17 cellular contexts compared by ENCODE assay signal in the genomic region with DNA sequence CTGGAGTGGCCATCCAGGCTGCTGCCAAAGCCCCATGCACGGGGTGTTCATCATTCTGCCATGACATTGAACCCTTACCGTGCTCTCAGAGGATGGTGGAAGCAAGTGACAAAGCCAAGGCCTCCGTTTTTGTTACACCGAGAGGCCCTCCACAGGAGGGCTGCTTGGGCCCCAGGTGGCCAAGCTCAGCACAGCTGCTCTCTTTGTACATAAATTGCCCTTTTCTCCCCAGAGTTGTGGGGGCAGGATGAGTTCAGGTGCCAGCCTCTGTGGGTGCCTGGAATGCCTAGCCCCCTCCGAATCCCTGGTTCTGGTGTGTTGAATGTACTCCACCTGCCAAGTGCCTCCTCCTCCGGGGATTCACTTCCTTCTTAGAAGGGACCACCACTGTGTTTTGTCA. TPM values are rescaled to one million over a fixed set of nuclear protein-coding genes. Genes with fewer than 3 reads are reported as not detected.
DNase-seq lines count a peak whose midpoint lies in the region; ATAC-seq and TF ChIP-seq lines count a peak whose summit lies in the region.
"Had no signal": no experiment of that assay in that cellular context is flagged by ENCODE, and none has a peak within 500 bp of the region (broad histone marks: within the 10 kb centered on the region; RNA-seq: fewer than 3 reads in every experiment).

No MANE protein-coding gene starts in this region.

- H3K27me3 ChIP-seq in H7 (ENCODE audit: control insufficient read depth, insufficient read depth, low read length) (no peaks in the 10 kb centered on the region), lower lobe of right lung (ENCODE audit: low read depth) (no peaks in the 10 kb centered on the region)
- H3K27me3 ChIP-seq: neutrophil, suprapubic skin had no signal

- H3K4me3 ChIP-seq in H7 (ENCODE audit: insufficient read depth, low read depth, low read length) (no peak overlapping the region), lower lobe of right lung (no peak overlapping the region)

- H3K4me3 Mint-ChIP-seq in activated naive CD8-positive, alpha-beta T cell: peak overlapping the region; percentile 13
- no peak overlapping the region for H3K4me3 Mint-ChIP-seq in activated naive CD8-positive, alpha-beta T cell treated with anti-CD3 and anti-CD28 coated beads for 36 hours
- peak overlapping the region; percentile 23 for H3K4me3 Mint-ChIP-seq in activated T-helper 2 cell treated with anti-CD3 and anti-CD28 coated beads, Interferon-gamma antibody, Interleukin-2, Interleukin-4, amounts not matched to agents 10 μg/mL and 5 μg/mL and 100 μg/mL, durations not matched to agents 14 hours and 24 hours and 36 hours (ENCODE audit: low read depth)
- H3K4me3 Mint-ChIP-seq in stimulated activated effector memory CD8-positive, alpha-beta T cell treated with anti-CD3 and anti-CD28 coated beads, Interleukin-12 subunit alpha, Interleukin-12 subunit beta, amount 100 ng/mL, for 72 hours: peak overlapping the region; percentile 78

- H3K27ac Mint-ChIP-seq in activated naive CD8-positive, alpha-beta T cell: no peak overlapping the region
- H3K27ac Mint-ChIP-seq in activated naive CD8-positive, alpha-beta T cell treated with anti-CD3 and anti-CD28 coated beads for 36 hours: no peak overlapping the region
- no peak overlapping the region for H3K27ac Mint-ChIP-seq in activated T-helper 2 cell treated with anti-CD3 and anti-CD28 coated beads, Interferon-gamma antibody, Interleukin-2, Interleukin-4, amounts not matched to agents 10 μg/mL and 5 μg/mL and 100 μg/mL, durations not matched to agents 14 hours and 24 hours and 36 hours
- H3K27ac Mint-ChIP-seq in stimulated activated effector memory CD8-positive, alpha-beta T cell treated with anti-CD3 and anti-CD28 coated beads, Interleukin-12 subunit alpha, Interleukin-12 subunit beta, amount 100 ng/mL, for 72 hours: no peak overlapping the region

- DNase-seq in activated naive CD8-positive, alpha-beta T cell treated with anti-CD3 and anti-CD28 coated beads for 36 hours: no peak
- peak; percentile 36 for DNase-seq in H7
- no peak for DNase-seq in activated T-helper 2 cell treated with anti-CD3 and anti-CD28 coated beads, Interferon-gamma antibody, Interleukin-2, Interleukin-4, amounts not matched to agents 10 μg/mL and 5 μg/mL and 100 μg/mL, durations not matched to agents 14 hours and 24 hours and 36 hours (ENCODE audit: low spot score)
- no peak for DNase-seq in stimulated activated effector memory CD8-positive, alpha-beta T cell treated with anti-CD3 and anti-CD28 coated beads, Interleukin-12 subunit alpha, Interleukin-12 subunit beta, amount 100 ng/mL, for 72 hours (ENCODE audit: low spot score in 2 of 2)
- DNase-seq in lower lobe of right lung: no peak
- DNase-seq: activated CD4-positive, CD25-positive, alpha-beta regulatory T cell; Calu3; esophagus squamous epithelium; left cardiac atrium; NCI-H1105; NCI-H526 treated with DMSO at 0.1 percent for 48 hours; PC-3; stimulated activated CD8-positive, alpha-beta memory T cell treated with anti-CD3 and anti-CD28 coated beads, Interleukin-4, amount 100 ng/mL, for 48 hours had no signal

- TF ChIP-seq CTCF in lower lobe of right lung (IDR thresholded peaks at IDR 0.05): no peak

- intact Hi-C loops in activated T-helper 2 cell treated with anti-CD3 and anti-CD28 coated beads, Interferon-gamma antibody, Interleukin-2, Interleukin-4, amounts not matched to agents 10 μg/mL and 5 μg/mL and 100 μg/mL, durations not matched to agents 14 hours and 24 hours and 36 hours (cut with micrococcal nuclease): loop anchor here (5.0 kb wide), 2 partner anchors 134 to 261 kb away; a partner anchor contains a TSS
- intact Hi-C loops in lower lobe of right lung (cut with DNase I): no loop called here

- H3K36me3 ChIP-seq in H7 (replicated peaks; ENCODE audit: control insufficient read depth, insufficient read depth, low read length) (no peaks in the 10 kb centered on the region), lower lobe of right lung (no peaks in the 10 kb centered on the region)
- H3K36me3 ChIP-seq: esophagus squamous epithelium, neutrophil, suprapubic skin had no signal

- H3K4me1 ChIP-seq in lower lobe of right lung: peaks cover 26% of the 10 kb centered on the region

- no peak overlapping the region for H3K27ac ChIP-seq in lower lobe of right lung
- H3K27ac ChIP-seq: neutrophil, suprapubic skin had no signal

- H3K9me3 Mint-ChIP-seq in activated naive CD8-positive, alpha-beta T cell (ENCODE audit: low read depth): no peaks in the 10 kb centered on the region
- H3K9me3 Mint-ChIP-seq in activated naive CD8-positive, alpha-beta T cell treated with anti-CD3 and anti-CD28 coated beads for 36 hours: no peaks in the 10 kb centered on the region
- no peaks in the 10 kb centered on the region for H3K9me3 Mint-ChIP-seq in activated T-helper 2 cell treated with anti-CD3 and anti-CD28 coated beads, Interferon-gamma antibody, Interleukin-2, Interleukin-4, amounts not matched to agents 10 μg/mL and 5 μg/mL and 100 μg/mL, durations not matched to agents 14 hours and 24 hours and 36 hours
- no peaks in the 10 kb centered on the region for H3K9me3 Mint-ChIP-seq in stimulated activated effector memory CD8-positive, alpha-beta T cell treated with anti-CD3 and anti-CD28 coated beads, Interleukin-12 subunit alpha, Interleukin-12 subunit beta, amount 100 ng/mL, for 72 hours

- peaks cover 10% of the 10 kb centered on the region for H3K4me1 Mint-ChIP-seq in activated naive CD8-positive, alpha-beta T cell (ENCODE audit: low read depth)
- H3K4me1 Mint-ChIP-seq in activated naive CD8-positive, alpha-beta T cell treated with anti-CD3 and anti-CD28 coated beads for 36 hours: peaks cover 16% of the 10 kb centered on the region
- H3K4me1 Mint-ChIP-seq in activated T-helper 2 cell treated with anti-CD3 and anti-CD28 coated beads, Interferon-gamma antibody, Interleukin-2, Interleukin-4, amounts not matched to agents 10 μg/mL and 5 μg/mL and 100 μg/mL, durations not matched to agents 14 hours and 24 hours and 36 hours (ENCODE audit: low read depth): peaks cover 11% of the 10 kb centered on the region
- H3K4me1 Mint-ChIP-seq in stimulated activated effector memory CD8-positive, alpha-beta T cell treated with anti-CD3 and anti-CD28 coated beads, Interleukin-12 subunit alpha, Interleukin-12 subunit beta, amount 100 ng/mL, for 72 hours: peaks cover 29% of the 10 kb centered on the region

- no peaks in the 10 kb centered on the region for H3K36me3 Mint-ChIP-seq in activated naive CD8-positive, alpha-beta T cell
- no peaks in the 10 kb centered on the region for H3K36me3 Mint-ChIP-seq in activated naive CD8-positive, alpha-beta T cell treated with anti-CD3 and anti-CD28 coated beads for 36 hours
- no peaks in the 10 kb centered on the region for H3K36me3 Mint-ChIP-seq in activated T-helper 2 cell treated with anti-CD3 and anti-CD28 coated beads, Interferon-gamma antibody, Interleukin-2, Interleukin-4, amounts not matched to agents 10 μg/mL and 5 μg/mL and 100 μg/mL, durations not matched to agents 14 hours and 24 hours and 36 hours (ENCODE audit: low read depth)
- peaks cover 6% of the 10 kb centered on the region for H3K36me3 Mint-ChIP-seq in stimulated activated effector memory CD8-positive, alpha-beta T cell treated with anti-CD3 and anti-CD28 coated beads, Interleukin-12 subunit alpha, Interleukin-12 subunit beta, amount 100 ng/mL, for 72 hours

- peaks cover 2% of the 10 kb centered on the region for H3K27me3 Mint-ChIP-seq in activated naive CD8-positive, alpha-beta T cell
- H3K27me3 Mint-ChIP-seq in activated naive CD8-positive, alpha-beta T cell treated with anti-CD3 and anti-CD28 coated beads for 36 hours: no peaks in the 10 kb centered on the region
- H3K27me3 Mint-ChIP-seq in activated T-helper 2 cell treated with anti-CD3 and anti-CD28 coated beads, Interferon-gamma antibody, Interleukin-2, Interleukin-4, amounts not matched to agents 10 μg/mL and 5 μg/mL and 100 μg/mL, durations not matched to agents 14 hours and 24 hours and 36 hours (ENCODE audit: low read depth): peaks cover 21% of the 10 kb centered on the region

- H3K9me3 ChIP-seq in lower lobe of right lung: no peaks in the 10 kb centered on the region
- H3K9me3 ChIP-seq: esophagus squamous epithelium, neutrophil, suprapubic skin had no signal

- no peak for ATAC-seq in stimulated activated effector memory CD8-positive, alpha-beta T cell treated with anti-CD3 and anti-CD28 coated beads, Interleukin-12 subunit alpha, Interleukin-12 subunit beta, amount 100 ng/mL, for 72 hours
- ATAC-seq in lower lobe of right lung: no peak
- ATAC-seq in GM21390 (IDR thresholded peaks at IDR 0.05; ENCODE audit: unreplicated experiment): no peak
- ATAC-seq: left cardiac atrium, PC-3 had no signal

RNA-seq across cellular contexts. Expression of a gene that starts 7.1 kb away (rescaled TPM):
- total RNA-seq in activated naive CD8-positive, alpha-beta T cell treated with anti-CD3 and anti-CD28 coated beads for 36 hours: 1 to 10 TPM; 1.0 to 1.3 TPM
- total RNA-seq in H7 (2014; rRNA removed; shearing (Covaris generic)): 5.0 and 5.4 TPM in 2 replicates
- total RNA-seq in activated T-helper 2 cell treated with anti-CD3 and anti-CD28 coated beads, Interferon-gamma antibody, Interleukin-2, Interleukin-4, amounts not matched to agents 10 μg/mL and 5 μg/mL and 100 μg/mL, durations not matched to agents 14 hours and 24 hours and 36 hours: 1.8 and 2.3 TPM in 2 replicates
- 5.0 TPM for total RNA-seq in lower lobe of right lung
